ENCODE assay signal across 13 cellular contexts in genomic region chr9:34650816-34651215, GRCh38. TPM values are rescaled to one million over a fixed set of nuclear protein-coding genes. Genes with fewer than 3 reads are reported as not detected.
DNase-seq lines count a peak whose midpoint lies in the region; ATAC-seq and TF ChIP-seq lines count a peak whose summit lies in the region.
"Had no signal": no experiment of that assay in that cellular context is flagged by ENCODE, and none has a peak within 500 bp of the region (broad histone marks: within the 10 kb centered on the region; RNA-seq: fewer than 3 reads in every experiment).

No MANE protein-coding gene starts in this region.

- DNase-seq in left ventricle myocardium inferior, result no peak
- DNase-seq in Right ventricle myocardium superior, result no peak
- DNase-seq in endothelial cell (ENCODE audit: low spot score), result no peak
- DNase-seq in neural crest cell (ENCODE audit: low read depth, low spot score), result no peak
- no peak for DNase-seq in uterus
- no peak for DNase-seq in activated CD4-positive, CD25-positive, alpha-beta regulatory T cell treated with anti-CD3 and anti-CD28 coated beads, Interleukin-2, amount 50 U/mL, for 72 hours
- DNase-seq in PC-3, result no peak
- no peak for DNase-seq in NCI-H345 treated with DMSO at 0.1 percent for 48 hours (lab: John Stamatoyannopoulos, UW; ENCODE audit: unreplicated experiment)
- DNase-seq: effector memory CD8-positive, alpha-beta T cell; NCI-H1694 treated with DMSO at 0.1 percent for 48 hours; Peyer's patch had no signal

- intact Hi-C loops in left ventricle myocardium inferior (cut with micrococcal nuclease) (no loop called here), Right ventricle myocardium superior (cut with DNase I) (no loop called here), uterus (cut with DNase I; ENCODE audit: low total_unique reads) (no loop called here), PC-3 (cut with micrococcal nuclease) (no loop called here)

- H3K4me3 ChIP-seq in left ventricle myocardium inferior (no peak overlapping the region), uterus (no peak overlapping the region), PC-3 (ENCODE audit: low read length) (no peak overlapping the region)

- no peaks in the 10 kb centered on the region for H3F3A ChIP-seq in PC-3 (ENCODE audit: low read length, unreplicated experiment)

- POLR2A ChIA-PET in PC-3 (lab: Charles Lee; ENCODE audit: unreplicated experiment), result no interaction called here

- peaks cover 36% of the 10 kb centered on the region for H3K4me1 Mint-ChIP-seq in endothelial cell (ENCODE audit: unreplicated experiment)
- peaks cover 67% of the 10 kb centered on the region for H3K4me1 Mint-ChIP-seq in neural crest cell

- CTCF ChIA-PET in PC-3 (lab: Charles Lee), result no interaction called here

- H3K9me2 ChIP-seq in PC-3 (replicated peaks; ENCODE audit: low read length), result no peaks in the 10 kb centered on the region

- TF ChIP-seq CTCF in left ventricle myocardium inferior (IDR thresholded peaks at IDR 0.05; ENCODE audit: borderline replicate concordance) (no peak), endothelial cell (IDR thresholded peaks at IDR 0.05; ENCODE audit: unreplicated experiment) (no peak), neural crest cell (conservative IDR thresholded peaks at IDR 0.05) (no peak), uterus (IDR thresholded peaks at IDR 0.05) (no peak), PC-3 (conservative IDR thresholded peaks at IDR 0.05; ENCODE audit: low read depth, low read length) (no peak)

- no peak overlapping the region for H3K9ac ChIP-seq in PC-3 (ENCODE audit: low read length)

- H3K4me1 ChIP-seq in left ventricle myocardium inferior (peaks cover 85% of the 10 kb centered on the region), uterus (peaks cover 0 to 38% of the 10 kb centered on the region in 2 donors), PC-3 (ENCODE audit: insufficient read depth, low read length) (peaks cover 27% of the 10 kb centered on the region; the same call in 1 of the 2 replicates)

- TF ChIP-seq POLR2A in uterus (IDR thresholded peaks at IDR 0.05), result no peak

- peaks cover 10% of the 10 kb centered on the region; the same call in 1 of the 2 replicates for H3K79me2 ChIP-seq in PC-3 (ENCODE audit: low read length)

- peaks cover 29% of the 10 kb centered on the region for H3K36me3 ChIP-seq in left ventricle myocardium inferior
- no peaks in the 10 kb centered on the region for H3K36me3 ChIP-seq in uterus
- no peaks in the 10 kb centered on the region for H3K36me3 ChIP-seq in PC-3 (ENCODE audit: low read depth, low read length)

- ATAC-seq in Right ventricle myocardium superior (ENCODE audit: poor library complexity), result no peak
- ATAC-seq in PC-3, result no peak
- ATAC-seq: activated CD4-positive, CD25-positive, alpha-beta regulatory T cell treated with anti-CD3 and anti-CD28 coated beads, Interleukin-2, amount 50 U/mL, for 24 hours; effector memory CD8-positive, alpha-beta T cell had no signal

- H3K4me3 Mint-ChIP-seq in endothelial cell (ENCODE audit: unreplicated experiment) (peak overlapping the region; percentile 25), neural crest cell (peak overlapping the region; percentile 40)
- H3K4me3 Mint-ChIP-seq: effector memory CD8-positive, alpha-beta T cell had no signal

- no peak overlapping the region for H3K4me2 ChIP-seq in PC-3 (ENCODE audit: low read length)

- H3K27ac ChIP-seq in left ventricle myocardium inferior (replicated peaks), result peak overlapping the region; percentile 93
- H3K27ac ChIP-seq in uterus, result peak overlapping the region; percentile 77 to 81
- no peak overlapping the region for H3K27ac ChIP-seq in PC-3 (ENCODE audit: low read length)

- peaks cover 17% of the 10 kb centered on the region for H3K27me3 Mint-ChIP-seq in endothelial cell (ENCODE audit: unreplicated experiment)
- no peaks in the 10 kb centered on the region for H3K27me3 Mint-ChIP-seq in neural crest cell (ENCODE audit: low read depth)
- H3K27me3 Mint-ChIP-seq: effector memory CD8-positive, alpha-beta T cell had no signal

- H3K9me3 ChIP-seq in left ventricle myocardium inferior (replicated peaks), result no peaks in the 10 kb centered on the region
- no peaks in the 10 kb centered on the region for H3K9me3 ChIP-seq in uterus
- no peaks in the 10 kb centered on the region for H3K9me3 ChIP-seq in PC-3 (ENCODE audit: low read length)
- H3K9me3 ChIP-seq: Peyer's patch had no signal

- H3K9me3 Mint-ChIP-seq in endothelial cell (ENCODE audit: unreplicated experiment), result no peaks in the 10 kb centered on the region
- H3K9me3 Mint-ChIP-seq in neural crest cell, result no peaks in the 10 kb centered on the region
- H3K9me3 Mint-ChIP-seq: effector memory CD8-positive, alpha-beta T cell had no signal

- H3K27ac Mint-ChIP-seq in endothelial cell (ENCODE audit: unreplicated experiment), result peak overlapping the region; percentile 91
- H3K27ac Mint-ChIP-seq in neural crest cell (ENCODE audit: unreplicated experiment), result no peak overlapping the region
- H3K27ac Mint-ChIP-seq: effector memory CD8-positive, alpha-beta T cell had no signal

- H3K36me3 Mint-ChIP-seq in endothelial cell (ENCODE audit: low read depth, unreplicated experiment) (peaks cover 11% of the 10 kb centered on the region), neural crest cell (ENCODE audit: low read depth) (peaks cover 10% of the 10 kb centered on the region)

- no TSS peak for BruUV-seq in PC-3 (replicated peaks; lab: Mats Ljungman, UMichigan)

- no peaks in the 10 kb centered on the region for H4K20me1 ChIP-seq in PC-3 (ENCODE audit: low read length)

- H2AFZ ChIP-seq in PC-3 (ENCODE audit: low read length), result no peak overlapping the region

- H3K27me3 ChIP-seq in left ventricle myocardium inferior (ENCODE audit: low read depth) (no peaks in the 10 kb centered on the region), uterus (no peaks in the 10 kb centered on the region), PC-3 (ENCODE audit: low read length) (no peaks in the 10 kb centered on the region)
- H3K27me3 ChIP-seq: Peyer's patch had no signal

RNA-seq across cellular contexts. Expression of gene IL11RA, which starts 1.2 kb away (rescaled TPM):
- total RNA-seq in left ventricle myocardium inferior, result 56.5 TPM
- 48.8 TPM for total RNA-seq in Right ventricle myocardium superior
- total RNA-seq in endothelial cell (ENCODE audit: unreplicated experiment), result 61.4 TPM
- total RNA-seq in neural crest cell, result 15.4 and 18.0 TPM in 2 replicates
- 100 to 1,000 TPM in 1 of 4 donors, 10 to 100 TPM in 2, 1 to 10 TPM in 1; 3.2 to 153 (median 49.9) TPM for total RNA-seq in uterus
- total RNA-seq in PC-3 (2014; rRNA removed), result 8.3 and 8.7 TPM in 2 replicates

RNA-seq across cellular contexts. Expression of gene GALT, which starts 4.3 kb away (rescaled TPM):
- total RNA-seq in left ventricle myocardium inferior (51.5 TPM), Right ventricle myocardium superior (53.8 TPM), endothelial cell (ENCODE audit: unreplicated experiment) (53.1 TPM), neural crest cell (51.8 and 58.0 TPM in 2 replicates), uterus (10 to 100 TPM in 3 of 4 donors, 1 to 10 TPM in 1; 4.4 to 82.9 (median 50.7) TPM), PC-3 (2014; rRNA removed) (7.6 and 9.8 TPM in 2 replicates)

RNA-seq across cellular contexts. Expression of gene CCL27, which starts 11.6 kb away (rescaled TPM):
- total RNA-seq in left ventricle myocardium inferior (0.41 TPM), Right ventricle myocardium superior (not detected), endothelial cell (ENCODE audit: unreplicated experiment) (not detected), neural crest cell (0.86 TPM in 1 of 2 replicates, not detected in the other), uterus (not detected), PC-3 (2014; rRNA removed) (not detected in 2 replicates)
- total RNA-seq: Peyer's patch had no signal

RNA-seq across cellular contexts. Expression of gene SIGMAR1, which starts 13.2 kb away (rescaled TPM):
- 20.0 TPM for total RNA-seq in left ventricle myocardium inferior
- 22.2 TPM for total RNA-seq in Right ventricle myocardium superior
- total RNA-seq in endothelial cell (ENCODE audit: unreplicated experiment), result 25.9 TPM
- 107 and 108 TPM in 2 replicates for total RNA-seq in neural crest cell
- total RNA-seq in uterus, result 10 to 100 TPM; 34.1 to 55.2 (median 51.3) TPM
- 96.7 and 97.8 TPM in 2 replicates for total RNA-seq in PC-3 (2014; rRNA removed)

RNA-seq across cellular contexts. Expression of gene ARID3C, which starts 21.9 kb away (rescaled TPM):
- total RNA-seq in left ventricle myocardium inferior (not detected), Right ventricle myocardium superior (not detected), endothelial cell (ENCODE audit: unreplicated experiment) (not detected), neural crest cell (0.68 TPM in 1 of 2 replicates, not detected in the other), uterus (under 1 TPM in 2 of 4 donors, not detected in 2; 0.35 to 0.82 TPM), PC-3 (2014; rRNA removed) (0.23 TPM in 1 of 2 replicates, not detected in the other)
- total RNA-seq: HT1080 had no signal
